Comparison of ENCODE assay signal across 17 cellular contexts in the genomic region with DNA sequence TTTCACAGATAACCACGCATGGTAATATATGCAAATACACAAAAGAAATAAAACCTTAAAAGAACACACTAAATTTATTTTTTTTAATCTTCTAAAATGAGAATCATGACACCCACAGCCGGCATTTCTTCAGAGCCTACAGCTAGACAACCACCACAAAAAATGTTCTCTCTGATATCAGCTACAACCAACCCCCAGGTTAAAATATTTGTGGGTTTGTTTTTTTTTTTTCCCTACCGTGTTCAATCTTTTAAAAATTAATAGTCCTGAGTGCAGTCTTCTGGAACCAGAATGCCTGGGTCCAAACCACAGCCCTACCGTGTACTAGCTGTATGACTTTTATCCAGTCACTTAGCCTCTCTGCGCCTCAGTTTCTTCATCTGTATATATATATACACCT.
A peak's percentile ranks its signal among the peaks of the same experiment; 100 is the strongest.
DNase-seq lines count a peak whose midpoint lies in the region; FAIRE-seq and TF ChIP-seq lines count a peak whose summit lies in the region.
"Had no signal": no experiment of that assay in that cellular context is flagged by ENCODE, and none has a peak within 500 bp of the region (broad histone marks: within the 10 kb centered on the region; RNA-seq: fewer than 3 reads in every experiment).

No MANE protein-coding gene starts in this region.

- no peak overlapping the region for H3K9ac ChIP-seq in BLaER1 treated with 17β-estradiol and CSF1 and Interleukin-3, amounts not matched to agents 10 nM and 100 nM

- H3K4me1 ChIP-seq in BLaER1 treated with 17β-estradiol and CSF1 and Interleukin-3, amounts not matched to agents 10 nM and 100 nM = peaks cover 36 to 54% (median 49%) of the 10 kb centered on the region in 10 experiments

- DNase-seq in RCC 7860 (ENCODE audit: low spot score) (no peak), kidney glomerular epithelial cell (lab: John Stamatoyannopoulos, UW) (peak; percentile 20), coronary artery (ENCODE audit: low spot score) (no peak), GM19239 (ENCODE audit: insufficient read length, low spot score) (no peak), HuH-7 (ENCODE audit: low spot score) (no peak)
- DNase-seq: ACHN; BE2C; CD4-positive, alpha-beta memory T cell; DMS79 treated with DMSO at 0.1 percent for 48 hours; GF-D8; GOT3; H7; HFFc6; KBM-7 had no signal

- peak overlapping the region in 8 of 11 experiments; percentile 5 to 73 (median 26); a peak in 7 of 22 replicates for H3K4me2 ChIP-seq in BLaER1 treated with 17β-estradiol and CSF1 and Interleukin-3, amounts not matched to agents 10 nM and 100 nM

- no peak for TF ChIP-seq CTCF in coronary artery (IDR thresholded peaks at IDR 0.05)

- FAIRE-seq in RCC 7860 (lab: Jason Lieb, UNC) (peak; percentile 46), GM19239 (lab: Jason Lieb, UNC) (no peak)
- FAIRE-seq: GM12878, HTR-8/SVneo had no signal

- no peaks in the 10 kb centered on the region for H3K27me3 ChIP-seq in BLaER1 treated with 17β-estradiol and CSF1 and Interleukin-3, amounts not matched to agents 10 nM and 100 nM
- H3K27me3 ChIP-seq: BE2C had no signal

- no peak overlapping the region for H3K4me3 ChIP-seq in BLaER1 treated with 17β-estradiol and CSF1 and Interleukin-3, amounts not matched to agents 10 nM and 100 nM
- no peak overlapping the region for H3K4me3 ChIP-seq in coronary artery
- H3K4me3 ChIP-seq: GM12878 had no signal

- peaks cover 0 to 20% (median 0%) of the 10 kb centered on the region in 11 experiments; a peak in 5 of 22 replicates for H4K20me1 ChIP-seq in BLaER1 treated with 17β-estradiol and CSF1 and Interleukin-3, amounts not matched to agents 10 nM and 100 nM

- peaks cover 0 to 9% (median 0%) of the 10 kb centered on the region in 11 experiments; a peak in 4 of 22 replicates for H3K36me3 ChIP-seq in BLaER1 treated with 17β-estradiol and CSF1 and Interleukin-3, amounts not matched to agents 10 nM and 100 nM
- H3K36me3 ChIP-seq: BE2C had no signal

- H3K27ac ChIP-seq in BLaER1 treated with 17β-estradiol and CSF1 and Interleukin-3, amounts not matched to agents 10 nM and 100 nM = no peak overlapping the region
- H3K27ac ChIP-seq in coronary artery = no peak overlapping the region

- H3K9me3 ChIP-seq in BLaER1 treated with 17β-estradiol and CSF1 and Interleukin-3, amounts not matched to agents 10 nM and 100 nM (replicated peaks in 1 of 11) = peaks cover 0 to 21% (median 14%) of the 10 kb centered on the region in 11 experiments; a peak in 14 of 22 replicates
- H3K9me3 ChIP-seq: BE2C had no signal
